11 cellular contexts compared by ENCODE assay signal in genomic region chr2:37614061-37614802, GRCh38. TPM values are rescaled to one million over a fixed set of nuclear protein-coding genes. Genes with fewer than 3 reads are reported as not detected.
DNase-seq lines count a peak whose midpoint lies in the region; ATAC-seq and TF ChIP-seq lines count a peak whose summit lies in the region.
"Had no signal": no experiment of that assay in that cellular context is flagged by ENCODE, and none has a peak within 500 bp of the region (broad histone marks: within the 10 kb centered on the region; RNA-seq: fewer than 3 reads in every experiment).

No MANE protein-coding gene starts in this region.

- H3K4me3 ChIP-seq in endocrine pancreas (ENCODE audit: control insufficient read depth, insufficient read depth, low read length), result no peak overlapping the region
- H3K4me3 ChIP-seq in neutrophil (ENCODE audit: low read depth in 1 of 2, low read length in 1 of 2), result no peak overlapping the region

- H3K36me3 ChIP-seq in endocrine pancreas (ENCODE audit: control insufficient read depth, insufficient read depth, low read length) (no peaks in the 10 kb centered on the region), neutrophil (no peaks in the 10 kb centered on the region)

- DNase-seq in CD1c-positive myeloid dendritic cell (ENCODE audit: extremely low spot score) (peak; percentile 53), M059J (ENCODE audit: low read depth) (peak; percentile 92), NCI-H2081 (lab: John Stamatoyannopoulos, UW) (no peak), NCI-H446 treated with DMSO at 0.1 percent for 48 hours (lab: John Stamatoyannopoulos, UW) (no peak), SIG-M5 treated with dmso at 0.1 percent for 504 hours (lab: John Stamatoyannopoulos, UW; ENCODE audit: unreplicated experiment) (no peak)
- DNase-seq: GDM1; NCI-H526; stimulated activated CD4-positive, alpha-beta T cell treated with anti-CD3 and anti-CD28 coated beads, Interleukin-12 subunit alpha, Interleukin-12 subunit beta, amount 100 ng/mL, for 4 hours had no signal

- ATAC-seq in GM21423 (IDR thresholded peaks at IDR 0.05; ENCODE audit: unreplicated experiment), result no peak

- peak overlapping the region; percentile 1 for H3K9ac ChIP-seq in endocrine pancreas (ENCODE audit: control insufficient read depth, insufficient read depth, low read length)

- TF ChIP-seq CTCF in neutrophil (IDR thresholded peaks at IDR 0.05), result no peak

- peaks cover 31% of the 10 kb centered on the region for H3K4me1 ChIP-seq in endocrine pancreas (ENCODE audit: control insufficient read depth, insufficient read depth, low read length)
- peaks cover 46 to 50% of the 10 kb centered on the region in 2 experiments for H3K4me1 ChIP-seq in neutrophil (ENCODE audit: control insufficient read depth in 1 of 2, insufficient read depth in 1 of 2, low read depth in 1 of 2, low read length in 1 of 2)

- H3K9me3 ChIP-seq in endocrine pancreas (ENCODE audit: control insufficient read depth, low read length) (no peaks in the 10 kb centered on the region), neutrophil (no peaks in the 10 kb centered on the region)

- H3K27ac ChIP-seq in neutrophil, result peak overlapping the region; percentile 98

- no peaks in the 10 kb centered on the region for H3K27me3 ChIP-seq in endocrine pancreas (ENCODE audit: control insufficient read depth, insufficient read depth, low read length)
- no peaks in the 10 kb centered on the region for H3K27me3 ChIP-seq in neutrophil

RNA-seq across cellular contexts. Expression of gene CDC42EP3, which starts 57.2 kb away (rescaled TPM):
- 63.4 and 78.4 TPM in 2 replicates for total RNA-seq in M059J (2014; rRNA removed; shearing (Covaris generic))

Comparison
In these comparisons a context has a peak if more than half of its experiments do, and no peak if none do; other contexts are left out.
1. DNase-seq: peak in CD1c-positive myeloid dendritic cell (single experiment) and M059J (single experiment); none in NCI-H2081 (0 of 2), NCI-H446 treated with DMSO at 0.1 percent for 48 hours (single experiment) and SIG-M5 treated with dmso at 0.1 percent for 504 hours (single experiment).